ENCODE assay signal across 11 cellular contexts in genomic region chr2:224400886-224401632, GRCh38. TPM values are rescaled to one million over a fixed set of nuclear protein-coding genes. Genes with fewer than 3 reads are reported as not detected.
DNase-seq lines count a peak whose midpoint lies in the region; ATAC-seq and TF ChIP-seq lines count a peak whose summit lies in the region.
"Had no signal": no experiment of that assay in that cellular context is flagged by ENCODE, and none has a peak within 500 bp of the region (broad histone marks: within the 10 kb centered on the region; RNA-seq: fewer than 3 reads in every experiment).

No MANE protein-coding gene starts in this region.

- no peak overlapping the region for H3K4me2 ChIP-seq in PC-3 (ENCODE audit: low read length)

- no peaks in the 10 kb centered on the region for H3K9me3 Mint-ChIP-seq in activated naive CD4-positive, alpha-beta T cell treated with anti-CD3 and anti-CD28 coated beads, Interleukin-2, amount 50 U/mL, for 72 hours
- H3K9me3 Mint-ChIP-seq: nephron had no signal

- H3K27ac Mint-ChIP-seq in activated naive CD4-positive, alpha-beta T cell treated with anti-CD3 and anti-CD28 coated beads, Interleukin-2, amount 50 U/mL, for 72 hours = no peak overlapping the region

- H3K9me3 ChIP-seq in right lobe of liver (no peaks in the 10 kb centered on the region), spleen (peaks cover 0 to 5% (median 0%) of the 10 kb centered on the region in 8 donors), PC-3 (ENCODE audit: low read length) (no peaks in the 10 kb centered on the region)

- H3K4me3 ChIP-seq in right lobe of liver (peak overlapping the region in 2 of 3 donors; percentile 26 to 35), spleen (peak overlapping the region in 7 of 8 donors; percentile 3 to 64 (median 34)), PC-3 (ENCODE audit: low read length) (no peak overlapping the region)

- H3K36me3 ChIP-seq in right lobe of liver (no peaks in the 10 kb centered on the region), spleen (no peaks in the 10 kb centered on the region), PC-3 (ENCODE audit: low read depth, low read length) (no peaks in the 10 kb centered on the region)

- TF ChIP-seq POLR2A in right lobe of liver (IDR thresholded peaks at IDR 0.05) (no peak), spleen (IDR thresholded peaks at IDR 0.05) (no peak)

- peak; percentile 4 to 30 for ATAC-seq in activated naive CD4-positive, alpha-beta T cell treated with anti-CD3 and anti-CD28 coated beads, Interleukin-2, amount 50 U/mL, for 72 hours
- ATAC-seq in right lobe of liver (peak in 2 of 4 donors; percentile 21 to 47), PC-3 (no peak)

- DNase-seq in KBM-7 (peak; percentile 71), right lobe of liver (no peak), spleen (no peak), amniotic stem cell (lab: John Stamatoyannopoulos, UW) (no peak), PC-3 (no peak), SW480 (ENCODE audit: low spot score) (no peak)
- DNase-seq in activated naive CD4-positive, alpha-beta T cell treated with anti-CD3 and anti-CD28 coated beads, Interleukin-2, amount 50 U/mL, for 72 hours (ENCODE audit: low spot score in 2 of 2) = no peak
- no peak for DNase-seq in stimulated activated naive CD4-positive, alpha-beta T cell treated with Interleukin-2 at 50 U/mL for 16 hours (lab: John Stamatoyannopoulos, UW)
- DNase-seq: DND-41, NCI-H2081 treated with DMSO at 0.1 percent for 48 hours had no signal

- H3K9me2 ChIP-seq in PC-3 (replicated peaks; ENCODE audit: low read length) = no peaks in the 10 kb centered on the region

- 47% methylated on average over 13 of the region's 22 CpGs for WGBS in right lobe of liver (ENCODE audit: insufficient coverage, low coverage, low lambda C conversion rate, missing lambda C conversion rate)
- 13 to 45% (median 28%) methylated on average over 20 to 22 of the region's 22 CpGs for WGBS in spleen, 5 donors

- H4K20me1 ChIP-seq in PC-3 (ENCODE audit: low read length) = no peaks in the 10 kb centered on the region

- CTCF ChIA-PET in PC-3 (lab: Charles Lee) = no interaction called here

- no peak overlapping the region for H3K9ac ChIP-seq in PC-3 (ENCODE audit: low read length)

- in situ Hi-C loops in KBM-7 (cut with MboI; ENCODE audit: low pct_unique_long_range_greater_than_20kb, low sequenced_read_pairs) = no loop called here

- no peaks in the 10 kb centered on the region for H3K79me2 ChIP-seq in PC-3 (ENCODE audit: low read length)

- no peaks in the 10 kb centered on the region for H3K27me3 ChIP-seq in right lobe of liver
- H3K27me3 ChIP-seq in spleen (replicated peaks in 1 of 7) = peaks cover 0 to 15% (median 0%) of the 10 kb centered on the region in 7 donors
- H3K27me3 ChIP-seq in PC-3 (ENCODE audit: low read length) = no peaks in the 10 kb centered on the region

- intact Hi-C loops in right lobe of liver (cut with DNase I) (no loop called here), spleen (cut with DNase I; ENCODE audit: low total_unique reads) (no loop called here), PC-3 (cut with micrococcal nuclease) (no loop called here)

- no peak overlapping the region for H2AFZ ChIP-seq in PC-3 (ENCODE audit: low read length)

- H3K27ac ChIP-seq in right lobe of liver = peak overlapping the region in 2 of 3 donors; percentile 33 to 48
- H3K27ac ChIP-seq in spleen = peak overlapping the region in 5 of 8 donors; percentile 46 to 66 (median 63)
- H3K27ac ChIP-seq in PC-3 (ENCODE audit: low read length) = no peak overlapping the region

- H3K36me3 Mint-ChIP-seq in activated naive CD4-positive, alpha-beta T cell treated with anti-CD3 and anti-CD28 coated beads, Interleukin-2, amount 50 U/mL, for 72 hours = no peaks in the 10 kb centered on the region

- BruUV-seq in PC-3 (replicated peaks; lab: Mats Ljungman, UMichigan) = no TSS peak

- H3F3A ChIP-seq in PC-3 (ENCODE audit: low read length, unreplicated experiment) = no peaks in the 10 kb centered on the region

- POLR2A ChIA-PET in PC-3 (lab: Charles Lee; ENCODE audit: unreplicated experiment) = no interaction called here

- TF ChIP-seq CTCF in right lobe of liver (IDR thresholded peaks at IDR 0.05) (no peak), spleen (IDR thresholded peaks at IDR 0.05 in 8 of 11, conservative IDR thresholded peaks at IDR 0.05 in 3 of 11) (no peak), PC-3 (conservative IDR thresholded peaks at IDR 0.05; ENCODE audit: low read depth, low read length) (no peak)

- H3K4me1 ChIP-seq in right lobe of liver (peaks cover 0 to 9% (median 0%) of the 10 kb centered on the region in 4 donors), spleen (peaks cover 0 to 36% (median 24%) of the 10 kb centered on the region in 6 donors), PC-3 (ENCODE audit: insufficient read depth, low read length) (no peaks in the 10 kb centered on the region)

RNA-seq across cellular contexts. Expression of gene FAM124B, which starts 0.8 kb away (rescaled TPM):
- under 1 TPM in 1 of 2 donors, not detected in 1; 0.45 TPM for total RNA-seq in activated naive CD4-positive, alpha-beta T cell treated with anti-CD3 and anti-CD28 coated beads, Interleukin-2, amount 50 U/mL, for 72 hours
- total RNA-seq in right lobe of liver (1 to 10 TPM in 1 of 6 experiments, under 1 TPM in 5; 0.14 to 2.4 (median 0.56) TPM), spleen (1 to 10 TPM in 4 of 7 donors, under 1 TPM in 3; 0.57 to 2.8 (median 1.1) TPM), PC-3 (2014; rRNA removed) (not detected in 2 replicates)
- polyA plus RNA-seq in spleen = under 1 TPM; 0.30 to 0.45 (median 0.33) TPM
